Comparison of ENCODE assay signal across 20 cellular contexts in genomic region chr4:39576268-39576667, GRCh38. TPM values are rescaled to one million over a fixed set of nuclear protein-coding genes. Genes with fewer than 3 reads are reported as not detected.
DNase-seq lines count a peak whose midpoint lies in the region; ATAC-seq and TF ChIP-seq lines count a peak whose summit lies in the region.
"Had no signal": no experiment of that assay in that cellular context is flagged by ENCODE, and none has a peak within 500 bp of the region (broad histone marks: within the 10 kb centered on the region; RNA-seq: fewer than 3 reads in every experiment).

No MANE protein-coding gene starts in this region.

- TF ChIP-seq CTCF in NB4 (IDR thresholded peaks at IDR 0.05; ENCODE audit: low read depth, low read length) = no peak

- no peaks in the 10 kb centered on the region for H3K36me3 Mint-ChIP-seq in activated CD8-positive, alpha-beta memory T cell treated with anti-CD3 and anti-CD28 coated beads, Interleukin-2, amount 10 ng/mL, durations not matched to agents 7 days and 5 days
- peaks cover 11% of the 10 kb centered on the region for H3K36me3 Mint-ChIP-seq in stimulated activated memory B cell treated with anti-CD40 and anti-IgM and Interleukin-4, amounts not matched to agents 10 μg/mL and 1 μg/mL and 100 μg/mL, for 72 hours

- no peak for ATAC-seq in activated CD8-positive, alpha-beta memory T cell treated with anti-CD3 and anti-CD28 coated beads, Interleukin-2, amount 10 ng/mL, durations not matched to agents 7 days and 5 days
- ATAC-seq in stimulated activated memory B cell treated with anti-CD40 and anti-IgM and Interleukin-4, amounts not matched to agents 10 μg/mL and 1 μg/mL and 100 μg/mL, for 72 hours = peak; percentile 81
- ATAC-seq in HG02970 (IDR thresholded peaks at IDR 0.05; ENCODE audit: low FRiP score, unreplicated experiment) = no peak
- no peak for ATAC-seq in GM19395 (IDR thresholded peaks at IDR 0.05; ENCODE audit: unreplicated experiment)
- no peak for ATAC-seq in HG02588 (IDR thresholded peaks at IDR 0.05; ENCODE audit: unreplicated experiment)
- ATAC-seq: CD8-positive, alpha-beta T cell; effector memory CD8-positive, alpha-beta T cell; HepG2 had no signal

- H3K4me3 Mint-ChIP-seq in activated CD8-positive, alpha-beta memory T cell treated with anti-CD3 and anti-CD28 coated beads, Interleukin-2, amount 10 ng/mL, durations not matched to agents 7 days and 5 days = no peak overlapping the region
- no peak overlapping the region for H3K4me3 Mint-ChIP-seq in stimulated activated memory B cell treated with anti-CD40 and anti-IgM and Interleukin-4, amounts not matched to agents 10 μg/mL and 1 μg/mL and 100 μg/mL, for 72 hours
- H3K4me3 Mint-ChIP-seq: CD8-positive, alpha-beta T cell; effector memory CD8-positive, alpha-beta T cell; T-helper 1 cell treated with Interleukin-12 subunit alpha and Interleukin-12 subunit beta and Interleukin-4 antibody, amounts not matched to agents 30 μg/mL and 1 μg/mL, for 36 hours had no signal

- DNase-seq in activated CD8-positive, alpha-beta memory T cell treated with anti-CD3 and anti-CD28 coated beads, Interleukin-2, amount 10 ng/mL, durations not matched to agents 7 days and 5 days = peak; percentile 40
- DNase-seq in activated CD8-positive, alpha-beta memory T cell treated with anti-CD3 and anti-CD28 coated beads, Interleukin-2, amount 50 U/mL, for 4 hours = no peak
- DNase-seq in NB4 (ENCODE audit: low read depth) = peak; percentile 28
- peak; percentile 12 for DNase-seq in fibroblast of peridontal ligament (ENCODE audit: extremely low read depth)
- DNase-seq: ACHN; CD8-positive, alpha-beta T cell; cerebellar nuclear complex; effector memory CD8-positive, alpha-beta T cell; kidney; NCI-H2081; NCI-H510A treated with DMSO at 0.1 percent for 48 hours; SHP77 treated with DMSO at 0.1 percent for 48 hours had no signal

- no peaks in the 10 kb centered on the region for H3K27me3 Mint-ChIP-seq in activated CD8-positive, alpha-beta memory T cell treated with anti-CD3 and anti-CD28 coated beads, Interleukin-2, amount 10 ng/mL, durations not matched to agents 7 days and 5 days
- H3K27me3 Mint-ChIP-seq in stimulated activated memory B cell treated with anti-CD40 and anti-IgM and Interleukin-4, amounts not matched to agents 10 μg/mL and 1 μg/mL and 100 μg/mL, for 72 hours = no peaks in the 10 kb centered on the region
- H3K27me3 Mint-ChIP-seq: effector memory CD8-positive, alpha-beta T cell had no signal

- H3K4me3 ChIP-seq in NB4 (ENCODE audit: low read depth, low read length) = no peak overlapping the region
- H3K4me3 ChIP-seq: hepatocyte, right atrium auricular region had no signal

- no peaks in the 10 kb centered on the region for H3K4me1 Mint-ChIP-seq in activated CD8-positive, alpha-beta memory T cell treated with anti-CD3 and anti-CD28 coated beads, Interleukin-2, amount 10 ng/mL, durations not matched to agents 7 days and 5 days
- peaks cover 17% of the 10 kb centered on the region for H3K4me1 Mint-ChIP-seq in stimulated activated memory B cell treated with anti-CD40 and anti-IgM and Interleukin-4, amounts not matched to agents 10 μg/mL and 1 μg/mL and 100 μg/mL, for 72 hours

- CTCF ChIA-PET in activated CD8-positive, alpha-beta memory T cell treated with anti-CD3 and anti-CD28 coated beads, Interleukin-2, amount 10 ng/mL, durations not matched to agents 7 days and 5 days (lab: Charles Lee) = no interaction called here

- H3K9me3 Mint-ChIP-seq in activated CD8-positive, alpha-beta memory T cell treated with anti-CD3 and anti-CD28 coated beads, Interleukin-2, amount 10 ng/mL, durations not matched to agents 7 days and 5 days (ENCODE audit: low read depth) = no peaks in the 10 kb centered on the region
- no peaks in the 10 kb centered on the region for H3K9me3 Mint-ChIP-seq in stimulated activated memory B cell treated with anti-CD40 and anti-IgM and Interleukin-4, amounts not matched to agents 10 μg/mL and 1 μg/mL and 100 μg/mL, for 72 hours
- H3K9me3 Mint-ChIP-seq: CD8-positive, alpha-beta T cell; effector memory CD8-positive, alpha-beta T cell; T-helper 1 cell treated with Interleukin-12 subunit alpha and Interleukin-12 subunit beta and Interleukin-4 antibody, amounts not matched to agents 30 μg/mL and 1 μg/mL, for 36 hours had no signal

- no peak overlapping the region for H3K27ac Mint-ChIP-seq in activated CD8-positive, alpha-beta memory T cell treated with anti-CD3 and anti-CD28 coated beads, Interleukin-2, amount 10 ng/mL, durations not matched to agents 7 days and 5 days
- H3K27ac Mint-ChIP-seq in stimulated activated memory B cell treated with anti-CD40 and anti-IgM and Interleukin-4, amounts not matched to agents 10 μg/mL and 1 μg/mL and 100 μg/mL, for 72 hours = peak overlapping the region; percentile 81
- H3K27ac Mint-ChIP-seq: CD8-positive, alpha-beta T cell; effector memory CD8-positive, alpha-beta T cell; T-helper 1 cell treated with Interleukin-12 subunit alpha and Interleukin-12 subunit beta and Interleukin-4 antibody, amounts not matched to agents 30 μg/mL and 1 μg/mL, for 36 hours had no signal

- TF ChIP-seq POLR2A in NB4 (IDR thresholded peaks at IDR 0.05; ENCODE audit: extremely low read depth, insufficient read length) = no peak

RNA-seq across cellular contexts. Expression of gene UGDH, which starts 49.0 kb away (rescaled TPM):
- total RNA-seq in activated CD8-positive, alpha-beta memory T cell treated with anti-CD3 and anti-CD28 coated beads, Interleukin-2, amount 10 ng/mL, durations not matched to agents 7 days and 5 days = 10 to 100 TPM; 11.9 to 20.2 TPM
